8 cellular contexts compared by ENCODE assay signal in genomic region chr19:48644839-48645651, GRCh38. TPM values are rescaled to one million over a fixed set of nuclear protein-coding genes. Genes with fewer than 3 reads are reported as not detected.
DNase-seq lines count a peak whose midpoint lies in the region; ATAC-seq and TF ChIP-seq lines count a peak whose summit lies in the region.

No MANE protein-coding gene starts in this region.

- peak overlapping the region; percentile 79 for H3K56ac ChIP-seq in mesendoderm (ENCODE audit: low read length)

- no peak overlapping the region for H2BK5ac ChIP-seq in mesendoderm (ENCODE audit: low read length)

- H3K27me3 Mint-ChIP-seq in CD8-positive, alpha-beta T cell (ENCODE audit: low read depth), result no peaks in the 10 kb centered on the region
- H3K27me3 Mint-ChIP-seq in effector memory CD8-positive, alpha-beta T cell, result no peaks in the 10 kb centered on the region

- no peaks in the 10 kb centered on the region for H3K36me3 ChIP-seq in CD8-positive, alpha-beta T cell (ENCODE audit: insufficient read depth, low read length)
- H3K36me3 ChIP-seq in mesendoderm (ENCODE audit: control insufficient read depth, insufficient read depth, low read length), result no peaks in the 10 kb centered on the region

- no peak overlapping the region for H3K23ac ChIP-seq in mesendoderm (ENCODE audit: low read length)

- no peaks in the 10 kb centered on the region for H3K79me2 ChIP-seq in mesendoderm (ENCODE audit: control insufficient read depth, insufficient read depth, low read length)

- H4K5ac ChIP-seq in mesendoderm (ENCODE audit: low read length), result no peak overlapping the region

- WGBS in mesendoderm (ENCODE audit: extremely low coverage, insufficient coverage, low lambda C conversion rate), result no CpG with 5 or more reads among the region's 26 CpGs

- H3K9me3 ChIP-seq in CD8-positive, alpha-beta T cell (ENCODE audit: low read length), result no peaks in the 10 kb centered on the region

- H2BK120ac ChIP-seq in mesendoderm (ENCODE audit: low read depth, low read length), result peak overlapping the region; percentile 2

- intact Hi-C loops in CD8-positive, alpha-beta T cell (cut with DNase I, micrococcal nuclease), result loop anchor here (1.0 to 10.0 kb wide), 4 partner anchors 67 to 320 kb away; partner anchors contain the start of gene FTL (in 1 of the 2)

- no peaks in the 10 kb centered on the region for H3K79me1 ChIP-seq in mesendoderm (ENCODE audit: low read length)

- H2BK15ac ChIP-seq in mesendoderm (replicated peaks; ENCODE audit: low read depth), result no peak overlapping the region

- H3K9me3 Mint-ChIP-seq in CD8-positive, alpha-beta T cell, result no peaks in the 10 kb centered on the region
- no peaks in the 10 kb centered on the region for H3K9me3 Mint-ChIP-seq in effector memory CD8-positive, alpha-beta T cell

- peaks cover 32% of the 10 kb centered on the region for H3K4me1 ChIP-seq in CD8-positive, alpha-beta T cell (ENCODE audit: insufficient read depth, low read length)
- H3K4me1 ChIP-seq in mesendoderm (ENCODE audit: control insufficient read depth, low read depth, low read length), result no peaks in the 10 kb centered on the region

- no peaks in the 10 kb centered on the region for H3K27me3 ChIP-seq in CD8-positive, alpha-beta T cell (ENCODE audit: insufficient read depth, low read length)
- no peaks in the 10 kb centered on the region for H3K27me3 ChIP-seq in mesendoderm (ENCODE audit: insufficient read depth, low read length, poor library complexity)

- CTCF ChIA-PET in CD8-positive, alpha-beta T cell (lab: Charles Lee), result interaction anchor here (0.6 to 4.0 kb wide), 18 partner anchors 8 to 255 kb away, joined by 3 to 39 read pairs (median 6); partner anchors contain the start of genes DBP, HSD17B14 and NUCB1

- no peaks in the 10 kb centered on the region for H3K36me3 Mint-ChIP-seq in CD8-positive, alpha-beta T cell
- peaks cover 12% of the 10 kb centered on the region for H3K36me3 Mint-ChIP-seq in effector memory CD8-positive, alpha-beta T cell (ENCODE audit: insufficient read depth)

- peak overlapping the region; percentile 69 for H3K9ac ChIP-seq in mesendoderm (ENCODE audit: low read length)

- no peak overlapping the region for H3K4ac ChIP-seq in mesendoderm (ENCODE audit: low read depth, low read length)

- POLR2A ChIA-PET in CD8-positive, alpha-beta T cell (lab: Charles Lee), result interaction anchor here (0.7 to 2.4 kb wide), 13 partner anchors 8 to 395 kb away, joined by 3 to 17 read pairs (median 5); partner anchors contain the start of genes DBP, FTL, RPL18 and SPHK2

- no peak for TF ChIP-seq CTCF in CD8-positive, alpha-beta T cell (IDR thresholded peaks at IDR 0.05)

- H3K4me2 ChIP-seq in mesendoderm (ENCODE audit: low read length), result peak overlapping the region; percentile 96

- DNase-seq in CD8-positive, alpha-beta T cell, result peak; percentile 49 to 82 (median 75)
- DNase-seq in NCI-H82 treated with DMSO at 0.1 percent for 48 hours (lab: John Stamatoyannopoulos, UW; ENCODE audit: unreplicated experiment), result peak; percentile 82
- peak; percentile 87 for DNase-seq in activated CD8-positive, alpha-beta memory T cell treated with anti-CD3 and anti-CD28 coated beads for 24 hours
- peak; percentile 66 to 72 (median 68) for DNase-seq in effector memory CD8-positive, alpha-beta T cell
- peak; percentile 88 for DNase-seq in mesendoderm
- peak; percentile 46 for DNase-seq in stimulated activated CD8-positive, alpha-beta memory T cell treated with anti-CD3 and anti-CD28 coated beads, Interleukin-12 subunit alpha, Interleukin-12 subunit beta, amount 100 ng/mL, for 24 hours (ENCODE audit: extremely low read depth)

- H2AK5ac ChIP-seq in mesendoderm (ENCODE audit: low read length), result no peak overlapping the region

- peak overlapping the region; percentile 80 for H3K27ac ChIP-seq in CD8-positive, alpha-beta T cell (ENCODE audit: low read depth, low read length)
- H3K27ac ChIP-seq in mesendoderm (ENCODE audit: low read depth, low read length), result peak overlapping the region; percentile 55

- H3K4me1 Mint-ChIP-seq in CD8-positive, alpha-beta T cell (ENCODE audit: low read depth), result peaks cover 44% of the 10 kb centered on the region
- H3K4me1 Mint-ChIP-seq in effector memory CD8-positive, alpha-beta T cell (ENCODE audit: low read depth in 2 of 2), result peaks cover 33 to 34% of the 10 kb centered on the region in 2 donors

- peak overlapping the region; percentile 98 for H3K4me3 ChIP-seq in CD8-positive, alpha-beta T cell (ENCODE audit: low read depth, low read length)
- peak overlapping the region; percentile 13 for H3K4me3 ChIP-seq in mesendoderm (ENCODE audit: low read length)

- peak overlapping the region; percentile 19 for H3K18ac ChIP-seq in mesendoderm (ENCODE audit: low read length)

- peak overlapping the region; percentile 93 for H3K4me3 Mint-ChIP-seq in CD8-positive, alpha-beta T cell
- H3K4me3 Mint-ChIP-seq in effector memory CD8-positive, alpha-beta T cell, result peak overlapping the region; percentile 90 to 95

- ATAC-seq in CD8-positive, alpha-beta T cell, result peak; percentile 62
- ATAC-seq in HG03108 (IDR thresholded peaks at IDR 0.05; ENCODE audit: unreplicated experiment), result peak; percentile 42
- peak; percentile 58 for ATAC-seq in effector memory CD8-positive, alpha-beta T cell (replicated peaks)
- ATAC-seq in HG02571 (IDR thresholded peaks at IDR 0.05; ENCODE audit: unreplicated experiment), result no peak

- H3K27ac Mint-ChIP-seq in CD8-positive, alpha-beta T cell, result peak overlapping the region; percentile 99
- peak overlapping the region; percentile 93 to 98 for H3K27ac Mint-ChIP-seq in effector memory CD8-positive, alpha-beta T cell

- no peak overlapping the region for H4K8ac ChIP-seq in mesendoderm (ENCODE audit: low read depth, low read length)

RNA-seq across cellular contexts. Expression of gene CA11, which starts 0.9 kb away (rescaled TPM):
- 10 to 100 TPM; 10.3 to 11.2 TPM for total RNA-seq in CD8-positive, alpha-beta T cell
- 29.3 TPM for polyA plus RNA-seq in mesendoderm (2013, experiment 1 of 2)
- polyA plus RNA-seq in mesendoderm (2013, experiment 2 of 2), result 31.9 TPM

RNA-seq across cellular contexts. Expression of gene DBP, which starts 7.9 kb away (rescaled TPM):
- 10 to 100 TPM; 24.8 to 25.6 TPM for total RNA-seq in CD8-positive, alpha-beta T cell
- polyA plus RNA-seq in mesendoderm (2013, experiment 1 of 2), result 2.0 TPM
- polyA plus RNA-seq in mesendoderm (2013, experiment 2 of 2), result 1.9 TPM

RNA-seq across cellular contexts. Expression of gene SPHK2, which starts 25.7 kb away (rescaled TPM):
- total RNA-seq in CD8-positive, alpha-beta T cell, result 10 to 100 TPM; 15.6 to 17.6 TPM
- 19.4 TPM for polyA plus RNA-seq in mesendoderm (2013, experiment 1 of 2)
- 20.6 TPM for polyA plus RNA-seq in mesendoderm (2013, experiment 2 of 2)

RNA-seq across cellular contexts. Expression of gene RPL18, which starts 26.1 kb away (rescaled TPM):
- 1,000 to 10,000 TPM; 2,604 to 2,657 TPM for total RNA-seq in CD8-positive, alpha-beta T cell
- 1,890 TPM for polyA plus RNA-seq in mesendoderm (2013, experiment 1 of 2)
- 1,896 TPM for polyA plus RNA-seq in mesendoderm (2013, experiment 2 of 2)

RNA-seq across cellular contexts. Expression of gene NTN5, which starts 27.8 kb away (rescaled TPM):
- total RNA-seq in CD8-positive, alpha-beta T cell, result 1 to 10 TPM; 2.4 to 2.7 TPM
- 0.04 TPM for polyA plus RNA-seq in mesendoderm (2013, experiment 1 of 2)
- polyA plus RNA-seq in mesendoderm (2013, experiment 2 of 2), result 0.07 TPM
